Comparison of ENCODE assay signal across 10 cellular contexts in genomic region chr15:60407406-60407805, GRCh38. TPM values are rescaled to one million over a fixed set of nuclear protein-coding genes. Genes with fewer than 3 reads are reported as not detected.
A peak's percentile ranks its signal among the peaks of the same experiment; 100 is the strongest.
DNase-seq lines count a peak whose midpoint lies in the region; ATAC-seq, FAIRE-seq and TF ChIP-seq lines count a peak whose summit lies in the region.
"Had no signal": no experiment of that assay in that cellular context is flagged by ENCODE, and none has a peak within 500 bp of the region (broad histone marks: within the 10 kb centered on the region; RNA-seq: fewer than 3 reads in every experiment).

No MANE protein-coding gene starts in this region.

- intact Hi-C loops in stomach (cut with DNase I; ENCODE audit: low total_unique reads) = no loop called here

- no peak for TF ChIP-seq EP300 in gastroesophageal sphincter (IDR thresholded peaks at IDR 0.05)
- TF ChIP-seq EP300 in stomach (IDR thresholded peaks at IDR 0.05) = no peak

- no peak for TF ChIP-seq POLR2A in H54 (IDR thresholded peaks at IDR 0.05; ENCODE audit: low read depth, low read length)
- TF ChIP-seq POLR2A in gastroesophageal sphincter (IDR thresholded peaks at IDR 0.05) = no peak
- TF ChIP-seq POLR2A in stomach (IDR thresholded peaks at IDR 0.05) = no peak

- H3K27me3 ChIP-seq in gastroesophageal sphincter = no peaks in the 10 kb centered on the region
- no peaks in the 10 kb centered on the region for H3K27me3 ChIP-seq in stomach

- peak; percentile 52 for DNase-seq in H54 (ENCODE audit: insufficient read length, low spot score)
- DNase-seq in SW480 (ENCODE audit: low spot score) = peak; percentile 68
- DNase-seq in stomach = no peak
- DNase-seq in stimulated activated CD4-positive, alpha-beta T cell treated with anti-CD3 and anti-CD28 coated beads, Interleukin-2, amount 100 ng/mL, for 24 hours = no peak
- DNase-seq in GDM1 (lab: John Stamatoyannopoulos, UW) = no peak
- DNase-seq: activated T-cell treated with anti-CD3 and anti-CD28 coated beads for 4 hours; stimulated activated naive B cell treated with anti-CD40 and anti-IgM and Interleukin-4, amounts not matched to agents 10 μg/mL and 1 μg/mL and 100 μg/mL, for 72 hours had no signal

- FAIRE-seq in H54 (lab: Jason Lieb, UNC) = no peak

- H3K36me3 ChIP-seq in gastroesophageal sphincter = no peaks in the 10 kb centered on the region
- H3K36me3 ChIP-seq in stomach = no peaks in the 10 kb centered on the region

- H3K4me1 ChIP-seq in gastroesophageal sphincter (peaks cover 0 to 3% (median 0%) of the 10 kb centered on the region in 3 donors), stomach (peaks cover 20 to 38% (median 24%) of the 10 kb centered on the region in 4 donors)

- H3K9me3 ChIP-seq in gastroesophageal sphincter (no peaks in the 10 kb centered on the region), stomach (no peaks in the 10 kb centered on the region)

- H3K27ac ChIP-seq in gastroesophageal sphincter = peak overlapping the region in 2 of 4 donors; percentile 3 to 27
- H3K27ac ChIP-seq in stomach = peak overlapping the region in 4 of 5 donors; percentile 18 to 85 (median 73)
- H3K27ac ChIP-seq: SK-N-MC had no signal

- H3K4me3 ChIP-seq in gastroesophageal sphincter (no peak overlapping the region), stomach (no peak overlapping the region)
- H3K4me3 ChIP-seq: SK-N-MC had no signal

- TF ChIP-seq CTCF in gastroesophageal sphincter (IDR thresholded peaks at IDR 0.05) (no peak), stomach (IDR thresholded peaks at IDR 0.05) (no peak)

- ATAC-seq in gastroesophageal sphincter (peak; percentile 46), GM21529 (IDR thresholded peaks at IDR 0.05; ENCODE audit: unreplicated experiment) (no peak)
- ATAC-seq: stimulated activated naive B cell treated with anti-CD40 and anti-IgM and Interleukin-4, amounts not matched to agents 10 μg/mL and 1 μg/mL and 100 μg/mL, for 72 hours had no signal

RNA-seq across cellular contexts. Expression of gene ANXA2, which starts 9.6 kb away (rescaled TPM):
- 100 to 1,000 TPM; 301 to 793 (median 570) TPM for total RNA-seq in gastroesophageal sphincter
- total RNA-seq in stomach = 1,000 to 10,000 TPM in 1 of 5 donors, 100 to 1,000 TPM in 4; 292 to 1,332 (median 460) TPM
- polyA plus RNA-seq in stomach = 100 to 1,000 TPM; 600 to 928 (median 774) TPM

Comparison
In these comparisons a context has a peak if more than half of its experiments do, and no peak if none do; other contexts are left out.
1. DNase-seq: peak in H54 (single experiment) and SW480 (single experiment); none in stomach (single experiment), stimulated activated CD4-positive, alpha-beta T cell treated with anti-CD3 and anti-CD28 coated beads, Interleukin-2, amount 100 ng/mL, for 24 hours (0 of 2) and GDM1 (single experiment).